9 cellular contexts compared by ENCODE assay signal in genomic region chr6:170289108-170289931, GRCh38. TPM values are rescaled to one million over a fixed set of nuclear protein-coding genes. Genes with fewer than 3 reads are reported as not detected.
DNase-seq lines count a peak whose midpoint lies in the region; ATAC-seq lines count a peak whose summit lies in the region.
"Had no signal": no experiment of that assay in that cellular context is flagged by ENCODE, and none has a peak within 500 bp of the region (broad histone marks: within the 10 kb centered on the region; RNA-seq: fewer than 3 reads in every experiment).

No MANE protein-coding gene starts in this region.

- peaks cover 5 to 10% of the 10 kb centered on the region in 2 donors for H3K36me3 Mint-ChIP-seq in activated T-cell treated with anti-CD3 and anti-CD28 coated beads, Interleukin-2, amount 50 U/mL, for 72 hours (ENCODE audit: insufficient read depth in 2 of 2)
- peaks cover 4 to 5% of the 10 kb centered on the region in 2 donors for H3K36me3 Mint-ChIP-seq in stimulated activated naive B cell treated with anti-CD40 and anti-IgM and Interleukin-4, amounts not matched to agents 10 μg/mL and 1 μg/mL and 100 μg/mL, for 72 hours

- H3K4me3 Mint-ChIP-seq in activated T-cell treated with anti-CD3 and anti-CD28 coated beads, Interleukin-2, amount 50 U/mL, for 72 hours: peak overlapping the region; percentile 74 to 82
- peak overlapping the region; percentile 82 to 83 for H3K4me3 Mint-ChIP-seq in stimulated activated naive B cell treated with anti-CD40 and anti-IgM and Interleukin-4, amounts not matched to agents 10 μg/mL and 1 μg/mL and 100 μg/mL, for 72 hours

- peak overlapping the region; percentile 65 for H3K4me3 ChIP-seq in iPS-20b (ENCODE audit: low read length)

- H3K36me3 ChIP-seq in iPS-20b (ENCODE audit: insufficient read depth, low read depth, low read length): peaks cover 22% of the 10 kb centered on the region

- H3K27me3 ChIP-seq in iPS-20b (ENCODE audit: insufficient read depth, low read length): peaks cover 94% of the 10 kb centered on the region

- DNase-seq in DMS53 (lab: John Stamatoyannopoulos, UW) (peak; percentile 61), DMS53 treated with DMSO at 0.1 percent for 48 hours (lab: John Stamatoyannopoulos, UW; ENCODE audit: unreplicated experiment) (no peak), CD1c-positive myeloid dendritic cell (ENCODE audit: extremely low spot score) (no peak), NCI-H2107 treated with DMSO at 0.1 percent for 48 hours (lab: John Stamatoyannopoulos, UW; ENCODE audit: unreplicated experiment) (no peak)
- DNase-seq in activated T-cell treated with anti-CD3 and anti-CD28 coated beads, Interleukin-2, amount 50 U/mL, for 72 hours: peak; percentile 27 to 31
- no peak for DNase-seq in stimulated activated naive B cell treated with anti-CD40 and anti-IgM and Interleukin-4, amounts not matched to agents 10 μg/mL and 1 μg/mL and 100 μg/mL, for 72 hours

- peaks cover 40% of the 10 kb centered on the region for H3K4me1 Mint-ChIP-seq in activated T-cell treated with anti-CD3 and anti-CD28 coated beads, Interleukin-2, amount 50 U/mL, for 72 hours (ENCODE audit: low read depth)
- H3K4me1 Mint-ChIP-seq in stimulated activated naive B cell treated with anti-CD40 and anti-IgM and Interleukin-4, amounts not matched to agents 10 μg/mL and 1 μg/mL and 100 μg/mL, for 72 hours: peaks cover 29 to 47% of the 10 kb centered on the region in 2 donors

- peaks cover 48% of the 10 kb centered on the region for H3K27me3 Mint-ChIP-seq in activated T-cell treated with anti-CD3 and anti-CD28 coated beads, Interleukin-2, amount 50 U/mL, for 72 hours (ENCODE audit: low read depth)
- H3K27me3 Mint-ChIP-seq in stimulated activated naive B cell treated with anti-CD40 and anti-IgM and Interleukin-4, amounts not matched to agents 10 μg/mL and 1 μg/mL and 100 μg/mL, for 72 hours: peaks cover 62 to 77% of the 10 kb centered on the region in 2 donors

- H3K9me3 Mint-ChIP-seq in activated T-cell treated with anti-CD3 and anti-CD28 coated beads, Interleukin-2, amount 50 U/mL, for 72 hours: no peaks in the 10 kb centered on the region
- no peaks in the 10 kb centered on the region for H3K9me3 Mint-ChIP-seq in stimulated activated naive B cell treated with anti-CD40 and anti-IgM and Interleukin-4, amounts not matched to agents 10 μg/mL and 1 μg/mL and 100 μg/mL, for 72 hours

- no peaks in the 10 kb centered on the region; the same call in 1 of the 2 replicates for H3K9me3 ChIP-seq in iPS-20b (ENCODE audit: insufficient read depth, low read depth, low read length)

- H3K4me1 ChIP-seq in iPS-20b (ENCODE audit: insufficient read depth, low read length): peaks cover 35% of the 10 kb centered on the region

- no peak overlapping the region; the same call in 1 of the 2 replicates for H3K9ac ChIP-seq in iPS-20b (ENCODE audit: low read depth, low read length)

- peak; percentile 15 to 32 for ATAC-seq in activated T-cell treated with anti-CD3 and anti-CD28 coated beads, Interleukin-2, amount 50 U/mL, for 72 hours (replicated peaks in 1 of 2)
- no peak for ATAC-seq in stimulated activated naive B cell treated with anti-CD40 and anti-IgM and Interleukin-4, amounts not matched to agents 10 μg/mL and 1 μg/mL and 100 μg/mL, for 72 hours (replicated peaks)
- ATAC-seq in GM21723 (IDR thresholded peaks at IDR 0.05; ENCODE audit: unreplicated experiment): no peak

- H3K27ac Mint-ChIP-seq in activated T-cell treated with anti-CD3 and anti-CD28 coated beads, Interleukin-2, amount 50 U/mL, for 72 hours: peak overlapping the region; percentile 55
- H3K27ac Mint-ChIP-seq in stimulated activated naive B cell treated with anti-CD40 and anti-IgM and Interleukin-4, amounts not matched to agents 10 μg/mL and 1 μg/mL and 100 μg/mL, for 72 hours: peak overlapping the region; percentile 78

- H3K27ac ChIP-seq in iPS-20b (ENCODE audit: low read length): no peak overlapping the region
- H3K27ac ChIP-seq: 22Rv1 had no signal

RNA-seq across cellular contexts. Expression of gene DLL1, which starts 1.6 kb away (rescaled TPM):
- total RNA-seq in activated T-cell treated with anti-CD3 and anti-CD28 coated beads, Interleukin-2, amount 50 U/mL, for 72 hours: 1 to 10 TPM; 1.7 to 2.3 TPM

RNA-seq across cellular contexts. Expression of gene FAM120B, which starts 17.2 kb away (rescaled TPM):
- 10 to 100 TPM; 17.2 to 23.2 TPM for total RNA-seq in activated T-cell treated with anti-CD3 and anti-CD28 coated beads, Interleukin-2, amount 50 U/mL, for 72 hours

Comparison
In these comparisons a context has a peak if more than half of its experiments do, and no peak if none do; other contexts are left out.
1. DNase-seq: peak in DMS53 (single experiment) and activated T-cell treated with anti-CD3 and anti-CD28 coated beads, Interleukin-2, amount 50 U/mL, for 72 hours (2 of 2); none in DMS53 treated with DMSO at 0.1 percent for 48 hours (single experiment), stimulated activated naive B cell treated with anti-CD40 and anti-IgM and Interleukin-4, amounts not matched to agents 10 μg/mL and 1 μg/mL and 100 μg/mL, for 72 hours (single experiment), CD1c-positive myeloid dendritic cell (single experiment) and NCI-H2107 treated with DMSO at 0.1 percent for 48 hours (single experiment).
2. ATAC-seq: peak in activated T-cell treated with anti-CD3 and anti-CD28 coated beads, Interleukin-2, amount 50 U/mL, for 72 hours (2 of 2); none in stimulated activated naive B cell treated with anti-CD40 and anti-IgM and Interleukin-4, amounts not matched to agents 10 μg/mL and 1 μg/mL and 100 μg/mL, for 72 hours (0 of 2) and GM21723 (single experiment).